Comparison of ENCODE assay signal across 30 cellular contexts in genomic region chr19:37412700-37413099, GRCh38.
"Had no signal": no experiment of that assay in that cellular context is flagged by ENCODE, and none has a peak within 500 bp of the region (broad histone marks: within the 10 kb centered on the region; RNA-seq: fewer than 3 reads in every experiment).

No MANE protein-coding gene starts in this region.

- DNase-seq: activated CD4-positive, alpha-beta memory T cell treated with anti-CD3 and anti-CD28 coated beads for 36 hours; activated CD4-positive, alpha-beta T cell treated with anti-CD3 and anti-CD28 coated beads for 4 hours; activated CD8-positive, alpha-beta memory T cell treated with anti-CD3 and anti-CD28 coated beads, Interleukin-2, amount 50 U/mL, for 4 hours; activated effector memory CD4-positive, alpha-beta T cell treated with anti-CD3 and anti-CD28 coated beads, Interleukin-2, amount 50 U/mL, for 16 hours; activated naive CD4-positive, alpha-beta T cell treated with anti-CD3 and anti-CD28 coated beads for 36 hours; activated naive CD8-positive, alpha-beta T cell treated with anti-CD3 and anti-CD28 coated beads for 36 hours; activated T-cell treated with anti-CD3 and anti-CD28 coated beads, Interleukin-2, amount 50 U/mL, for 1 hour; cortex of kidney; effector memory CD8-positive, alpha-beta T cell; foreskin fibroblast; head of caudate nucleus; hippocampal formation; immature natural killer cell; kidney; naive thymus-derived CD8-positive, alpha-beta T cell; nucleus accumbens; pancreas; psoas muscle; stimulated activated CD4-positive, alpha-beta T cell treated with anti-CD3 and anti-CD28 coated beads, Interleukin-15, amount 100 ng/mL, for 24 hours; stimulated activated CD4-positive, alpha-beta T cell treated with anti-CD3 and anti-CD28 coated beads, Interleukin-2, amount 100 ng/mL, for 24 hours; stimulated activated naive CD4-positive, alpha-beta T cell; T-helper 9 cell had no signal

- H3K27me3 ChIP-seq: ascending aorta, cardiac muscle cell, pancreas, right atrium auricular region, tibial nerve had no signal

- H3K27ac ChIP-seq: ascending aorta, cardiac muscle cell, pancreas, psoas muscle, right atrium auricular region, tibial nerve, VCaP had no signal

- H3K4me1 ChIP-seq: ascending aorta, pancreas, psoas muscle, right atrium auricular region, tibial nerve had no signal

- FAIRE-seq: kidney, pancreas, TTC549 had no signal

- H3K36me3 ChIP-seq: cardiac muscle cell, pancreas had no signal

- H3K4me3 ChIP-seq: ascending aorta, cardiac muscle cell, lung, pancreas, psoas muscle, right atrium auricular region, tibial nerve had no signal

- ATAC-seq: effector memory CD8-positive, alpha-beta T cell; esophagus mucosa; naive thymus-derived CD8-positive, alpha-beta T cell; pancreas; psoas muscle had no signal
